In the genomic region with DNA sequence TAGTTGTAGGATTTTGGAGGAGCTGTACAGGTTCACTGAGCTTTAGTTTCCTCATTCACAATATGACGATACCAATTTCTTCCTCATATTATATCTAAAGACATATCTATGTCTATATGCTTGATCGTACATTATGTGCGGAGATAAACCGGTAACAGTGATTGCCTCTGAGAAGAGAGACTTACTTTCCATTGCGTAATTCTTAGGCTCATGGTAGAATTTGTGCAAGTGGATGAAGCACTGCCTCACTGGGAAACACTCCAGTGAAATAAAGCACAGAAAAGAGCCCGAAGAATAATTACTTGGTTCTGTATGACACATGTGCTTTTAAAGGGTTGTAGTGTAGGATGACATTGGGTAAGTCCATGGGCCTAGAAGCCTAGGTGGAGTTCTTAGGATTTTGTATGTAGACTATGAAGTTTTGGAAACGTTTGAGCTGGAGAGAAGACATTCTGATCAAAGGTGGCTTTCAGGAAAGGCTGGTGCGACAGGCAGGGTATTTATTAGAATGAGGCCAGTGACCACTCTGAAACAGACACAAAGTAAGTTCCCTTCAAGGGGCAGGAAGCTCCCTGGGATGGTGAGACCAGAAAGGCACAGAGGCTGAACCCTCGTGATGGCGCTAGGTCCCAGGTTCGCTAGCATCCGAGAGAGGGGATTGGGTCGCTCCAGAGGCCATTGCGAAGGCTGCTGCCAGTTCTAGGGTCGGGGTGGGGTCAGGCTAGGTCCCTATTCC, we compare ENCODE assay signal across 1 cellular context.
TF ChIP-seq lines count a peak whose summit lies in the region.

No MANE protein-coding gene starts in this region.

TF ChIP-seq in GM12878, 131 proteins besides CTCF, POLR2A, EP300 and RAD21:
- TF ChIP-seq KDM1A (IDR thresholded peaks at IDR 0.05; ENCODE audit: borderline replicate concordance) (no peak), PAX5 (IDR thresholded peaks at IDR 0.05; ENCODE audit: borderline replicate concordance, low read depth, low read length) (peak; percentile 4; the same call in 1 of the 2 replicates), ATF3 (IDR thresholded peaks at IDR 0.05; ENCODE audit: borderline replicate concordance, extremely low read depth, low read depth, low read length) (no peak)
